Comparison of ENCODE assay signal across 10 cellular contexts in the genomic region with DNA sequence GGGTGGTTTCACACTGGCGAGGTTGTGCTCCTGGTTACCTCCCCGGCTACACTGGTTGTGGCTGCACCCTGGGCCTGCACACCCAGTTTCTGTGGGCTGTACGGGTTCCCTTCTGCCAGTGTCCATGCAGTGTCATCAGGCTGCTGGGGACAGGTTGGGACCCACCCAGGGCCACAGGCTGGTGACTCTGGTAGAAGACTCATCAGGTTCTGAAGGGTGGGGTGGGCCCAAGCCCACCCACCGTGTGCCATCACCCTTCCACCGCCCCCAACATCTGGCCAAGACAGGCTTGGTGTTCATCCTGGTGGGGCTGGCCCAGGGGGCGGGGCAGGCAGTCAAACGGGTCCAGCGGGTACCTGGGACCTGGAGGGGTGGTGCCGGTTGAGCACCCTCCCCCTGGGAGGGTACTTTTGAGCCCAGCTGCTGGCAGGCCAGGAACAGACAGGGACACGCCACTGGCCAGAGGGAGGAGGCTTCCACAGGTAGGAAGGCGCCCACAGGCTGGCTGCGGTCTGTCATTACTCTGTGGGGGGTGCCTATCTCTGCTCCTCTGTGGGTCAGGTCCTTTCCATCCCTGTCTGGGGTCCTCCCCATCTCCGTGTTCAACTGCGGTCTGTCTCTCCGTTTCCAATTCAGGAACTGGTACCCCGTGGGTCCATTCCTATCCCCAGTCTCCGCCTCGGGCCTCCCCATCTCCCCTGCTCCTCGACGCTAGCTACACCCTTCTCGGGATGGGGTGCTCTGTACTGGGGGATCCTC. TPM values are rescaled to one million over a fixed set of nuclear protein-coding genes. Genes with fewer than 3 reads are reported as not detected.
DNase-seq lines count a peak whose midpoint lies in the region; ATAC-seq and TF ChIP-seq lines count a peak whose summit lies in the region.
"Had no signal": no experiment of that assay in that cellular context is flagged by ENCODE, and none has a peak within 500 bp of the region (broad histone marks: within the 10 kb centered on the region; RNA-seq: fewer than 3 reads in every experiment).

RNF225 (plus strand) TSS at position 437 of the 759 bp plus-strand sequence. CDS start 434 bp downstream, outside the sequence.

- peaks cover 11% of the 10 kb centered on the region for H3K4me1 ChIP-seq in HUES6 (ENCODE audit: control insufficient read depth, insufficient read depth, low read length)

- DNase-seq in choroid plexus epithelial cell (ENCODE audit: low read depth) (no peak), nephron progenitor cell (no peak), hippocampal formation (lab: John Stamatoyannopoulos, UW) (no peak), immature natural killer cell (no peak), NCI-H1048 (lab: John Stamatoyannopoulos, UW) (no peak)
- DNase-seq: activated CD4-positive, alpha-beta T cell treated with anti-CD3 and anti-CD28 coated beads, Interleukin-2, amount 10 ng/mL, durations not matched to agents 24 days and 14 days; small intestine had no signal

- H3K27ac ChIP-seq in HUES6 (ENCODE audit: low read depth, low read length) = no peak within 1 kb of the TSS

- no peak for TF ChIP-seq CTCF in choroid plexus epithelial cell (conservative IDR thresholded peaks at IDR 0.05; ENCODE audit: low read depth, low read length)
- TF ChIP-seq CTCF in nephron progenitor cell (IDR thresholded peaks at IDR 0.05) = no peak

- H3K27ac Mint-ChIP-seq in nephron progenitor cell (peak within 1 kb of the TSS; percentile 85), immature natural killer cell (no peak within 1 kb of the TSS)
- H3K27ac Mint-ChIP-seq: activated CD4-positive, alpha-beta T cell treated with anti-CD3 and anti-CD28 coated beads, Interleukin-2, amount 10 ng/mL, durations not matched to agents 24 days and 14 days had no signal

- H3K4me1 Mint-ChIP-seq in nephron progenitor cell = peaks cover 15% of the 10 kb centered on the region
- peaks cover 7 to 8% of the 10 kb centered on the region in 2 donors for H3K4me1 Mint-ChIP-seq in immature natural killer cell

- H3K9ac ChIP-seq in HUES6 (ENCODE audit: low read length) = peak within 1 kb of the TSS; percentile 56

- no peaks in the 10 kb centered on the region for H3K9me3 ChIP-seq in HUES6 (ENCODE audit: control insufficient read depth, insufficient read depth, low read depth, low read length)

- H3K9me3 Mint-ChIP-seq in nephron progenitor cell (no peaks in the 10 kb centered on the region), immature natural killer cell (no peaks in the 10 kb centered on the region)
- H3K9me3 Mint-ChIP-seq: activated CD4-positive, alpha-beta T cell treated with anti-CD3 and anti-CD28 coated beads, Interleukin-2, amount 10 ng/mL, durations not matched to agents 24 days and 14 days had no signal

- H3K4me3 Mint-ChIP-seq in nephron progenitor cell = no peak within 1 kb of the TSS
- H3K4me3 Mint-ChIP-seq in immature natural killer cell = no peak within 1 kb of the TSS
- H3K4me3 Mint-ChIP-seq: activated CD4-positive, alpha-beta T cell treated with anti-CD3 and anti-CD28 coated beads, Interleukin-2, amount 10 ng/mL, durations not matched to agents 24 days and 14 days had no signal

- no peak for ATAC-seq in HG02884 (IDR thresholded peaks at IDR 0.05; ENCODE audit: unreplicated experiment)

- TF ChIP-seq POLR2A in GM10847 (IDR thresholded peaks at IDR 0.05; ENCODE audit: extremely low read depth, insufficient read length) = peak; percentile 12

- H3K27me3 Mint-ChIP-seq in nephron progenitor cell (ENCODE audit: low read depth, poor library complexity) (peaks cover 14% of the 10 kb centered on the region), immature natural killer cell (ENCODE audit: low read depth in 3 of 3) (peaks cover 7 to 10% (median 9%) of the 10 kb centered on the region in 3 donors)

- peaks cover 19% of the 10 kb centered on the region for H3K27me3 ChIP-seq in HUES6 (ENCODE audit: control insufficient read depth, insufficient read depth, low read length)

- H3K36me3 Mint-ChIP-seq in nephron progenitor cell (ENCODE audit: low read depth) = peaks cover 36% of the 10 kb centered on the region
- H3K36me3 Mint-ChIP-seq in immature natural killer cell = peaks cover 14 to 29% (median 19%) of the 10 kb centered on the region in 3 donors

- H3K36me3 ChIP-seq in HUES6 (ENCODE audit: control insufficient read depth, insufficient read depth, low read length) = peaks cover 43% of the 10 kb centered on the region

- H3K4me3 ChIP-seq in HUES6 (ENCODE audit: low read depth, low read length) (peak within 1 kb of the TSS; percentile 64), choroid plexus epithelial cell (ENCODE audit: low read depth, low read length) (peak within 1 kb of the TSS; percentile 34)

RNA-seq across cellular contexts. Expression of gene RNF225, which starts in this region (rescaled TPM):
- polyA plus RNA-seq in immature natural killer cell = not detected
- polyA plus RNA-seq: small intestine had no signal
